8 cellular contexts compared by ENCODE assay signal in the genomic region with DNA sequence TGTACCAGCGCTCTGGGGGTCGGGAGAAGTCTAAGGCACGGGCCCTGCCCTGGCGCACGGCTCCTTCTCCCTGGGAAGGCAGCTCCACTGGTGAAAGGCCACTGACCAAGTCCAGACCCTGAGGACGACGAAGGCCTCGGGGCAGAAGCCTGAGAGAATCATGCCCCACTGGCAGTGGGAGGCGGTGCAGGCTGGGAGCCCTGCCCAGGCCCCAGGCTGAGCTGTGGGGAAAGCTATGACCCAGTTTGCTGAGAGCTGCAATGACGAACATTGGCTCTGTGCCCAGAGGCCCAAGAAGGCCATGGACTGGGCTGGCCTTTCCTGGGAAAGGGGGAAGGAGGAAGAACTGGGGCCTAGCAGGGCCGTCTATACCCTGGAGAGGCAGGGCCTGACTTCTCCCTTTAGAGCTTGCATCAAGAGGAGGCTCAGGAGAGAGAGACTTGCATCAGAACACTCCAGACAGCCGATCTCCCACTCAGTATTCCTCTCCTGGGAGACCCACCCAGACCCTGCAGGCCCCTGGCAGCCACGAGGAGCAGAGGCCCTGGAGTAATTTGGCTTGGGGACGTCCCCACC. TPM values are rescaled to one million over a fixed set of nuclear protein-coding genes. Genes with fewer than 3 reads are reported as not detected.
A peak's percentile ranks its signal among the peaks of the same experiment; 100 is the strongest.
DNase-seq lines count a peak whose midpoint lies in the region; ATAC-seq, FAIRE-seq and TF ChIP-seq lines count a peak whose summit lies in the region.

No MANE protein-coding gene starts in this region.

- CTCF ChIA-PET in K562 (lab: Yijun Ruan, JAX; ENCODE audit: low intra/inter-chr PET ratio), result interaction anchor here (0.8 kb wide), 1 partner anchor 18 kb away, joined by 3 read pairs; no protein-coding TSS in a partner anchor

- H3K9me1 ChIP-seq in K562 (ENCODE audit: control insufficient read depth, insufficient read depth, low read length), result no peaks in the 10 kb centered on the region

- no peaks in the 10 kb centered on the region for H3K9me3 ChIP-seq in K562 (replicated peaks; ENCODE audit: control insufficient read depth, insufficient read depth, low read depth, low read length)

- POLR2A ChIA-PET in K562 (lab: Yijun Ruan, JAX), result interaction anchor here (0.6 to 1.2 kb wide), 6 partner anchors 9 to 150 kb away, joined by 3 to 5 read pairs (median 3); no protein-coding TSS in a partner anchor

- in situ Hi-C loops in K562 (cut with MboI), result no loop called here

- peak overlapping the region; percentile 36; the same call in 1 of the 3 replicates for H3K27ac ChIP-seq in K562 (ENCODE audit: extremely low read depth, low read depth, low read length)

- no peak overlapping the region for H3K4me3 ChIP-seq in LNCaP clone FGC (ENCODE audit: low read depth, low read length)
- H3K4me3 ChIP-seq in K562, result no peak overlapping the region

- TF ChIP-seq POLR2A in K562 (conservative IDR thresholded peaks at IDR 0.05), result no peak

- TF ChIP-seq CTCF in LNCaP clone FGC (IDR thresholded peaks at IDR 0.05; ENCODE audit: control insufficient read depth, extremely low read depth, insufficient read depth) (no peak), K562 (IDR thresholded peaks at IDR 0.05 in 2 of 3, conservative IDR thresholded peaks at IDR 0.05 in 1 of 3; ENCODE audit: insufficient read depth in 2 of 3, low read depth in 1 of 3, low read length in 3 of 3) (0 out of 6 replicates have a peak, but pooled peaks of 2 of the 3 experiments have one; percentile 18 to 22)

- H3K36me3 ChIP-seq in K562 (ENCODE audit: control insufficient read depth, insufficient read depth, low read length), result no peaks in the 10 kb centered on the region

- H2AFZ ChIP-seq in K562 (ENCODE audit: low read depth, low read length), result peak overlapping the region; percentile 71

- H4K20me1 ChIP-seq in K562 (replicated peaks; ENCODE audit: control insufficient read depth, insufficient read depth, low read length), result no peaks in the 10 kb centered on the region

- H3K4me2 ChIP-seq in K562 (ENCODE audit: insufficient read depth, low read length), result no peak overlapping the region; the same call in 1 of the 2 replicates

- intact Hi-C loops in K562 (cut with micrococcal nuclease), result no loop called here
- intact Hi-C loops in sciatic nerve (cut with DNase I), result no loop called here

- no peak for FAIRE-seq in K562 (lab: Jason Lieb, UNC)

- no peaks in the 10 kb centered on the region for H3K27me3 ChIP-seq in K562 (ENCODE audit: control insufficient read depth in 2 of 2, insufficient read depth in 2 of 2, low read length in 2 of 2)

- BruUV-seq in K562 (replicated peaks; lab: Mats Ljungman, UMichigan), result no TSS peak

- H3K9ac ChIP-seq in K562 (ENCODE audit: insufficient read depth in 1 of 2, low read depth in 2 of 2, low read length in 2 of 2), result peak overlapping the region; percentile 26 to 81; a peak in 3 of 4 replicates

- peak; percentile 73 for ATAC-seq in K562
- ATAC-seq in sciatic nerve, result peak; percentile 92
- ATAC-seq in HG02981 (IDR thresholded peaks at IDR 0.05; ENCODE audit: unreplicated experiment), result no peak

- no peaks in the 10 kb centered on the region for H3K79me2 ChIP-seq in K562 (ENCODE audit: control insufficient read depth, insufficient read depth, low read length)

- TF ChIP-seq EP300 in K562 (IDR thresholded peaks at IDR 0.05; ENCODE audit: low read length), result no peak

- 0 out of 4 replicates have a peak, but pooled peaks of 1 of the 2 experiments have one; percentile 19 for TF ChIP-seq RAD21 in K562 (CRISPR knock-in tag; conservative IDR thresholded peaks at IDR 0.05 in 1 of 2, IDR thresholded peaks at IDR 0.05 in 1 of 2)

- peaks cover 19 to 31% of the 10 kb centered on the region in 2 experiments for H3K4me1 ChIP-seq in K562 (replicated peaks in 1 of 2; ENCODE audit: control insufficient read depth in 2 of 2, insufficient read depth in 2 of 2, low read length in 2 of 2)

- WGBS in K562 (ENCODE audit: insufficient coverage, low coverage, missing lambda C conversion rate), result 52% methylated on average over 13 of the region's 14 CpGs

- peak; percentile 52 for DNase-seq in D341Med (ENCODE audit: low spot score)
- DNase-seq in LNCaP clone FGC (ENCODE audit: low read depth), result peak; percentile 91
- peak; percentile 58 to 76 (median 63) for DNase-seq in K562 (ENCODE audit: extremely low read depth in 1 of 4, low spot score in 3 of 4)
- peak; percentile 98 for DNase-seq in hepatic stellate cell (ENCODE audit: low spot score)
- DNase-seq in sciatic nerve (ENCODE audit: low spot score), result peak; percentile 99
- DNase-seq in NOMO-1 (lab: John Stamatoyannopoulos, UW; ENCODE audit: unreplicated experiment in 2 of 2), result no peak
- DNase-seq in NCI-H524 treated with DMSO at 0.1 percent for 48 hours (lab: John Stamatoyannopoulos, UW), result no peak

TF ChIP-seq in K562, 482 proteins besides CTCF, POLR2A, EP300 and RAD21 (continues in another document):
- no peak for TF ChIP-seq ZNF24 (IDR thresholded peaks at IDR 0.05)
- TF ChIP-seq RAD51 (IDR thresholded peaks at IDR 0.05; ENCODE audit: borderline replicate concordance, low read depth), result no peak
- 0 out of 2 replicates have a peak, but pooled peaks have one; percentile 33 for TF ChIP-seq CREM (IDR thresholded peaks at IDR 0.05; ENCODE audit: low read depth)
- TF ChIP-seq, protein P1, sequence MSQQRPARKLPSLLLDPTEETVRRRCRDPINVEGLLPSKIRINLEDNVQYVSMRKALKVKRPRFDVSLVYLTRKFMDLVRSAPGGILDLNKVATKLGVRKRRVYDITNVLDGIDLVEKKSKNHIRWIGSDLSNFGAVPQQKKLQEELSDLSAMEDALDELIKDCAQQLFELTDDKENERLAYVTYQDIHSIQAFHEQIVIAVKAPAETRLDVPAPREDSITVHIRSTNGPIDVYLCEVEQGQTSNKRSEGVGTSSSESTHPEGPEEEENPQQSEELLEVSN (IDR thresholded peaks at IDR 0.05; ENCODE audit: borderline replicate concordance in 1 of 2, extremely low read depth in 1 of 2, insufficient read depth in 1 of 2, insufficient read length in 1 of 2, low read depth in 1 of 2, low read length in 1 of 2, poor library complexity in 1 of 2, severe bottlenecking in 1 of 2), result no peak
- TF ChIP-seq, protein P2, sequence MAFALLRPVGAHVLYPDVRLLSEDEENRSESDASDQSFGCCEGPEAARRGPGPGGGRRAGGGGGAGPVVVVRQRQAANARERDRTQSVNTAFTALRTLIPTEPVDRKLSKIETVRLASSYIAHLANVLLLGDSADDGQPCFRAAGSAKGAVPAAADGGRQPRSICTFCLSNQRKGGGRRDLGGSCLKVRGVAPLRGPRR (CRISPR knock-in tag; IDR thresholded peaks at IDR 0.05), result no peak
- no peak for TF ChIP-seq SNIP1 (IDR thresholded peaks at IDR 0.05; ENCODE audit: low read depth)
- TF ChIP-seq, protein P3, sequence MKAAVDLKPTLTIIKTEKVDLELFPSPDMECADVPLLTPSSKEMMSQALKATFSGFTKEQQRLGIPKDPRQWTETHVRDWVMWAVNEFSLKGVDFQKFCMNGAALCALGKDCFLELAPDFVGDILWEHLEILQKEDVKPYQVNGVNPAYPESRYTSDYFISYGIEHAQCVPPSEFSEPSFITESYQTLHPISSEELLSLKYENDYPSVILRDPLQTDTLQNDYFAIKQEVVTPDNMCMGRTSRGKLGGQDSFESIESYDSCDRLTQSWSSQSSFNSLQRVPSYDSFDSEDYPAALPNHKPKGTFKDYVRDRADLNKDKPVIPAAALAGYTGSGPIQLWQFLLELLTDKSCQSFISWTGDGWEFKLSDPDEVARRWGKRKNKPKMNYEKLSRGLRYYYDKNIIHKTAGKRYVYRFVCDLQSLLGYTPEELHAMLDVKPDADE (conservative IDR thresholded peaks at IDR 0.05; ENCODE audit: control insufficient read depth, low read depth, low read length), result no peak
- no peak for TF ChIP-seq RHOXF2B (CRISPR knock-in tag; conservative IDR thresholded peaks at IDR 0.05)

RNA-seq across cellular contexts. Expression of a gene that starts 32.9 kb away (rescaled TPM):
- total RNA-seq in K562 (2011; cell fraction: chromatin; rRNA removed; ENCODE audit: low replicate concordance), result 4.8 and 13.7 TPM in 2 replicates
- 6.7 and 9.2 TPM in 2 replicates for total RNA-seq in K562 (2011; cell fraction: nucleolus; rRNA removed)
- 8.7 and 9.6 TPM in 2 replicates for total RNA-seq in K562 (2011; cell fraction: nucleoplasm; rRNA removed)
- total RNA-seq in K562 (2014; rRNA removed) (6.5 and 6.7 TPM in 2 replicates), K562 (2014; rRNA removed; fragmentation: Illumina TruSeq; extraction: Trizol) (2.0 and 3.5 TPM in 2 replicates), K562 (2015; rRNA removed; fragmentation: Illumina TruSeq; extraction: Trizol) (7.6 and 8.3 TPM in 2 replicates), K562 (2021) (7.4 and 7.5 TPM in 2 replicates), sciatic nerve (23.2 TPM)
- polyA plus RNA-seq in K562 (2011; rRNA removed) (3.0 and 6.5 TPM in 2 replicates), K562 (2014; fragmentation: Illumina TruSeq; extraction: Trizol) (5.9 and 6.9 TPM in 2 replicates), K562 (2014; fragmentation: Nextera tagmentation; extraction: Ambion mirVana) (under 1 TPM; 0.41 to 0.63 TPM), K562 (2014; rRNA removed) (5.9 and 6.2 TPM in 2 replicates)
- polyA plus RNA-seq in K562 (2011; cell fraction: cytosol; rRNA removed), result 3.3 and 4.1 TPM in 2 replicates
- 8.2 and 10.8 TPM in 2 replicates for polyA plus RNA-seq in K562 (2011; cell fraction: nucleus; rRNA removed)
- 7.9 and 28.0 TPM in 2 replicates for polyA plus RNA-seq in K562 (2012)
- 2.3 and 5.2 TPM in 2 replicates for polyA minus RNA-seq in K562 (2011; rRNA and poly(A)+ RNA removed)
- polyA minus RNA-seq in K562 (2011; cell fraction: cytosol; rRNA and poly(A)+ RNA removed), result 2.2 and 6.9 TPM in 2 replicates
- polyA minus RNA-seq in K562 (2011; cell fraction: nucleus; rRNA and poly(A)+ RNA removed), result 9.1 and 9.4 TPM in 2 replicates

RNA-seq across cellular contexts. Expression of a gene that starts 49.0 kb away (rescaled TPM):
- not detected in 2 replicates for total RNA-seq in K562 (2011; cell fraction: chromatin; rRNA removed; ENCODE audit: low replicate concordance)
- not detected in 2 replicates for total RNA-seq in K562 (2011; cell fraction: nucleolus; rRNA removed)
- not detected in 2 replicates for total RNA-seq in K562 (2011; cell fraction: nucleoplasm; rRNA removed)
- total RNA-seq in K562 (2014; rRNA removed), result not detected in 2 replicates
- total RNA-seq in K562 (2014; rRNA removed; fragmentation: Illumina TruSeq; extraction: Trizol), result not detected in 2 replicates
- not detected in 2 replicates for total RNA-seq in K562 (2015; rRNA removed; fragmentation: Illumina TruSeq; extraction: Trizol)
- total RNA-seq in K562 (2021), result not detected in 2 replicates
- polyA plus RNA-seq in K562 (2011; rRNA removed), result 0.01 TPM in 1 of 2 replicates, not detected in the other
- 0.01 TPM in 1 of 2 replicates, not detected in the other for polyA plus RNA-seq in K562 (2011; cell fraction: cytosol; rRNA removed)
- 0.06 TPM in 1 of 2 replicates, not detected in the other for polyA plus RNA-seq in K562 (2011; cell fraction: nucleus; rRNA removed)
- polyA plus RNA-seq in K562 (2012), result 0.04 and 0.11 TPM in 2 replicates
- not detected in 2 replicates for polyA plus RNA-seq in K562 (2014; fragmentation: Illumina TruSeq; extraction: Trizol)
- under 1 TPM; 0.01 TPM for polyA plus RNA-seq in K562 (2014; fragmentation: Nextera tagmentation; extraction: Ambion mirVana)
- 0.01 TPM in 1 of 2 replicates, not detected in the other for polyA plus RNA-seq in K562 (2014; rRNA removed)
- polyA minus RNA-seq in K562 (2011; rRNA and poly(A)+ RNA removed), result under 0.01 and 0.03 TPM in 2 replicates
- 0.09 TPM in 1 of 2 replicates, not detected in the other for polyA minus RNA-seq in K562 (2011; cell fraction: cytosol; rRNA and poly(A)+ RNA removed)
- under 0.01 TPM in 1 of 2 replicates, not detected in the other for polyA minus RNA-seq in K562 (2011; cell fraction: nucleus; rRNA and poly(A)+ RNA removed)
- total RNA-seq in sciatic nerve, result 7.6 TPM

Comparison
In these comparisons a context has a peak if more than half of its experiments do, and no peak if none do; other contexts are left out.
1. DNase-seq: peak in D341Med (single experiment), LNCaP clone FGC (single experiment), K562 (4 of 4), hepatic stellate cell (single experiment) and sciatic nerve (single experiment); none in NOMO-1 (0 of 2) and NCI-H524 treated with DMSO at 0.1 percent for 48 hours (single experiment).